Comparison of ENCODE assay signal across 29 cellular contexts in the genomic region with DNA sequence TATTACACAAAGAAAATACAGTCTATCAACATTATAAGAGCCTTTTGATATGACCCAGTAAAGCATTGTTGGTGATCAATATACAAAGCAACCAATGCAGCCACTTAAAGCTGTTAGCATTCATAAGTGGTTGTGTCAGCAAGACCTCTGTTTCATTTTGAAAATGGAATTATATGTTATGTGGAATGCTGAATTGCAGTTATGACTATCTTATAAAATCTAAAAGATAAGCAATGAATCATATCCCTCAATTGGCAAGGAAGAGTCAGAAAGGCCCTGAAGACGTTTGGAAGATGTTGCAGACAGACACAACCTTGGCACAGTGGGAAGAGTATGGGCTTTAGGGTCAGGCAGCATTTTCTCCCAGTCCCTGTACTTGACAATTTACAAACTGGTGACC.
"Had no signal": no experiment of that assay in that cellular context is flagged by ENCODE, and none has a peak within 500 bp of the region (broad histone marks: within the 10 kb centered on the region; RNA-seq: fewer than 3 reads in every experiment).

No MANE protein-coding gene starts in this region.

- H3K4me1 Mint-ChIP-seq: immature natural killer cell, natural killer cell had no signal

- H3K4me3 ChIP-seq: adrenal gland, ascending aorta, colonic mucosa, heart left ventricle, lower lobe of right lung, neural progenitor cell, testis had no signal

- H3K27me3 Mint-ChIP-seq: activated naive CD8-positive, alpha-beta T cell had no signal

- ATAC-seq: activated T-cell treated with anti-CD3 and anti-CD28 coated beads, Interleukin-2, amount 50 U/mL, for 72 hours; heart left ventricle; left lobe of liver; lower lobe of right lung; natural killer cell; right cardiac atrium; stimulated activated naive CD8-positive, alpha-beta T cell treated with anti-CD3 and anti-CD28 coated beads, Interleukin-15, Interleukin-2, amounts not matched to agents 100 U/mL and 50 U/mL, for 24 hours had no signal

- H3K9me3 ChIP-seq: adrenal gland, ascending aorta, colonic mucosa, heart left ventricle, lower lobe of right lung, testis had no signal

- H3K4me3 Mint-ChIP-seq: activated naive CD8-positive, alpha-beta T cell; activated T-cell treated with anti-CD3 and anti-CD28 coated beads, Interleukin-2, amount 50 U/mL, for 72 hours; immature natural killer cell; natural killer cell; neural progenitor cell; T-helper 2 cell treated with Interferon-gamma antibody and Interleukin-4, amounts not matched to agents 5 μg/mL and 100 μg/mL, for 36 hours had no signal

- DNase-seq: activated CD4-positive, alpha-beta T cell treated with anti-CD3 and anti-CD28 coated beads for 4 hours; activated CD4-positive, alpha-beta T cell treated with anti-CD3 and anti-CD28 coated beads, Interleukin-2, amount 50 U/mL, for 4 hours; activated naive CD4-positive, alpha-beta T cell treated with Interleukin-2 at 50 U/mL for 16 hours; activated T-cell treated with anti-CD3 and anti-CD28 coated beads for 4 hours; activated T-cell treated with anti-CD3 and anti-CD28 coated beads, Interleukin-2, amount 50 U/mL, for 72 hours; adrenal gland; central memory CD4-positive, alpha-beta T cell; colonic mucosa; effector memory CD4-positive, alpha-beta T cell; heart left ventricle; hypothalamus; immature natural killer cell; kidney glomerular epithelial cell; lower lobe of right lung; mesendoderm; natural killer cell; occipital lobe; posterior cingulate gyrus; right cardiac atrium; stimulated activated CD4-positive, alpha-beta T cell treated with anti-CD3 and anti-CD28 coated beads, Interleukin-4, amount 100 ng/mL, for 1 hour; stimulated activated naive CD8-positive, alpha-beta T cell treated with anti-CD3 and anti-CD28 coated beads, Interleukin-15, Interleukin-2, amounts not matched to agents 100 U/mL and 50 U/mL, for 24 hours; T-helper 1 cell; testis had no signal

- H3K4me1 ChIP-seq: adrenal gland, ascending aorta, colonic mucosa, heart left ventricle, lower lobe of right lung, neural progenitor cell, testis had no signal

- H3K36me3 Mint-ChIP-seq: activated naive CD8-positive, alpha-beta T cell; immature natural killer cell; natural killer cell; neural progenitor cell had no signal

- H3K27ac ChIP-seq: adrenal gland, ascending aorta, colonic mucosa, heart left ventricle, lower lobe of right lung, neural progenitor cell, testis had no signal

- H3K27ac Mint-ChIP-seq: activated naive CD8-positive, alpha-beta T cell; activated T-cell treated with anti-CD3 and anti-CD28 coated beads, Interleukin-2, amount 50 U/mL, for 72 hours; immature natural killer cell; natural killer cell; neural progenitor cell; T-helper 2 cell treated with Interferon-gamma antibody and Interleukin-4, amounts not matched to agents 5 μg/mL and 100 μg/mL, for 36 hours had no signal

- H3K27me3 ChIP-seq: adrenal gland, ascending aorta, colonic mucosa, heart left ventricle, neural progenitor cell, testis had no signal

- H3K9me3 Mint-ChIP-seq: activated T-cell treated with anti-CD3 and anti-CD28 coated beads, Interleukin-2, amount 50 U/mL, for 72 hours; immature natural killer cell; natural killer cell; neural progenitor cell; T-helper 2 cell treated with Interferon-gamma antibody and Interleukin-4, amounts not matched to agents 5 μg/mL and 100 μg/mL, for 36 hours had no signal

- FAIRE-seq: urothelium cell line had no signal

- H3K36me3 ChIP-seq: adrenal gland, ascending aorta, colonic mucosa, heart left ventricle, lower lobe of right lung, neural progenitor cell had no signal
